Comparison of ENCODE assay signal across 31 cellular contexts in the genomic region with DNA sequence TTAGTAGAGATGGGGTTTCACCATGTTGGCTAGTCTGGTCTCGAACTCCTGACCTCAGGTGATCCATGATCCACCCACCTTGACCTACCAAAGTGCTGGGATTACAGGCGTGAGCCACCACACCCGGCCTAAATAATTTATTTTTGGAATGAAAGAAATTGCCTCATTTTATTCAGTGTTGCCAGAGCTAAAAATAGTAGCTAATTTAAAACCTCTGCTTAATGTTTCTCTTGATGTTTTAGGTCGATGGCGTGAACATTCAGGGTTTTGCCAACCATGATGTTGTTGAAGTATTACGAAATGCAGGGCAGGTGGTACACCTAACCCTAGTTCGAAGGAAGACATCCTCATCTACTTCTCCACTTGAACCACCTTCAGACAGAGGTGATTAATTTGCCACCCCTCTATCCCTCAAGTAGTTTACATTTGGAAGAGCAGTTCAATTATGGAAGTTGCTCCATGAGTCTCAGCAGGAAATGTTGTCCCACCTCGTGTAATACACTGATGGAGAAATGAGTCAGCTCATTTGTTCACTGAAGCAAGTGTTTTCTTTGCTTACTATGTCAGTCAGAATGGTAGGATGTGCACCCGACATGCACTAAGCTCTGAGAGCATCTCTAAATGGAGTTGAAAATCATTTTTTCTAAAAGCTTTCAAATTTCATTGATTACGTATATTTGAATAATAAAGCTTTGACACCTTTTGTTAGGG. TPM values are rescaled to one million over a fixed set of nuclear protein-coding genes. Genes with fewer than 3 reads are reported as not detected.
A peak's percentile ranks its signal among the peaks of the same experiment; 100 is the strongest.
DNase-seq lines count a peak whose midpoint lies in the region; ATAC-seq, FAIRE-seq and TF ChIP-seq lines count a peak whose summit lies in the region.
"Had no signal": no experiment of that assay in that cellular context is flagged by ENCODE, and none has a peak within 500 bp of the region (broad histone marks: within the 10 kb centered on the region; RNA-seq: fewer than 3 reads in every experiment).

No MANE protein-coding gene starts in this region.

- H2AFZ ChIP-seq in HepG2 (ENCODE audit: low read length): no peak overlapping the region

- BruUV-seq in HepG2 (replicated peaks; lab: Mats Ljungman, UMichigan): no TSS peak

- peaks cover 5 to 16% of the 10 kb centered on the region in 2 experiments; a peak in 3 of 5 replicates for H3K36me3 ChIP-seq in HepG2 (replicated peaks in 1 of 2; ENCODE audit: control insufficient read depth in 1 of 2, insufficient read depth in 2 of 2, low read length in 2 of 2)
- H3K36me3 ChIP-seq in right lobe of liver: peaks cover 0 to 46% (median 4%) of the 10 kb centered on the region in 4 donors
- no peaks in the 10 kb centered on the region for H3K36me3 ChIP-seq in ovary
- H3K36me3 ChIP-seq: BE2C, colonic mucosa, SJSA1 had no signal

- H3K4me3 ChIP-seq in HepG2 (replicated peaks in 1 of 3; ENCODE audit: insufficient read depth in 1 of 3, low read depth in 2 of 3, low read length in 3 of 3) (no peak overlapping the region), right lobe of liver (no peak overlapping the region), epithelial cell of proximal tubule (ENCODE audit: low read depth, low read length) (no peak overlapping the region), ovary (no peak overlapping the region)
- H3K4me3 ChIP-seq: colonic mucosa, HAP-1, SJSA1, smooth muscle cell, upper lobe of right lung had no signal

- no peak overlapping the region for H3K4me2 ChIP-seq in HepG2 (ENCODE audit: low read depth, low read length)
- H3K4me2 ChIP-seq: smooth muscle cell had no signal

- H4K20me1 ChIP-seq in HepG2 (ENCODE audit: insufficient read depth, low read length): no peaks in the 10 kb centered on the region

- ATAC-seq in HepG2 (no peak), right lobe of liver (no peak), WTC11 (no peak), HG03159 (IDR thresholded peaks at IDR 0.05; ENCODE audit: unreplicated experiment) (no peak)
- ATAC-seq: activated naive CD8-positive, alpha-beta T cell treated with anti-CD3 and anti-CD28 coated beads, Interleukin-2, amount 50 U/mL, for 24 hours; left cardiac atrium; Panc1; upper lobe of right lung had no signal

- H3K9ac ChIP-seq in HepG2 (ENCODE audit: insufficient read depth, low read depth, low read length): no peak overlapping the region

- H3K4me1 ChIP-seq in HepG2 (ENCODE audit: insufficient read depth, low read length) (no peaks in the 10 kb centered on the region), right lobe of liver (no peaks in the 10 kb centered on the region), ovary (ENCODE audit: insufficient read depth) (no peaks in the 10 kb centered on the region)
- H3K4me1 ChIP-seq: BE2C, colonic mucosa, HAP-1, SJSA1, upper lobe of right lung had no signal

- no peaks in the 10 kb centered on the region for H3K27me3 Mint-ChIP-seq in WTC11 (ENCODE audit: low read depth)
- H3K27me3 Mint-ChIP-seq: activated naive CD8-positive, alpha-beta T cell treated with anti-CD3 and anti-CD28 coated beads, Interleukin-2, amount 50 U/mL, for 24 hours; activated T-cell treated with anti-CD3 and anti-CD28 coated beads, Interleukin-2, amount 50 U/mL, for 24 hours; memory B cell had no signal

- TF ChIP-seq POLR2A in HepG2 (IDR thresholded peaks at IDR 0.05; ENCODE audit: insufficient read depth in 1 of 2, low read depth in 2 of 2, low read length in 2 of 2) (no peak), right lobe of liver (IDR thresholded peaks at IDR 0.05) (no peak), ovary (IDR thresholded peaks at IDR 0.05) (no peak)

- no peaks in the 10 kb centered on the region for H3K27me3 ChIP-seq in HepG2 (ENCODE audit: control insufficient read depth in 1 of 2, insufficient read depth in 2 of 2, low read length in 2 of 2)
- no peaks in the 10 kb centered on the region for H3K27me3 ChIP-seq in right lobe of liver
- H3K27me3 ChIP-seq in ovary: no peaks in the 10 kb centered on the region
- H3K27me3 ChIP-seq: BE2C, colonic mucosa, SJSA1, upper lobe of right lung had no signal

- H3K4me3 Mint-ChIP-seq in WTC11: no peak overlapping the region
- H3K4me3 Mint-ChIP-seq: activated naive CD8-positive, alpha-beta T cell treated with anti-CD3 and anti-CD28 coated beads, Interleukin-2, amount 50 U/mL, for 24 hours; activated T-cell treated with anti-CD3 and anti-CD28 coated beads, Interleukin-2, amount 50 U/mL, for 24 hours; memory B cell had no signal

- H3K27ac ChIP-seq in HepG2 (ENCODE audit: extremely low read length, insufficient read depth, low read length): no peak overlapping the region
- H3K27ac ChIP-seq in right lobe of liver: no peak overlapping the region
- no peak overlapping the region for H3K27ac ChIP-seq in ovary
- H3K27ac ChIP-seq: colonic mucosa, SJSA1, upper lobe of right lung had no signal

- TF ChIP-seq RAD21 in HepG2 (CRISPR knock-in tag; IDR thresholded peaks at IDR 0.05): no peak

- H3K4me1 Mint-ChIP-seq in WTC11: no peaks in the 10 kb centered on the region

- H3K9me3 ChIP-seq in HepG2 (ENCODE audit: low read length) (no peaks in the 10 kb centered on the region), right lobe of liver (no peaks in the 10 kb centered on the region), ovary (no peaks in the 10 kb centered on the region)
- H3K9me3 ChIP-seq: BE2C, colonic mucosa, HAP-1, SJSA1, upper lobe of right lung had no signal

- no peak for TF ChIP-seq CTCF in HepG2 (CRISPR knock-in tag; IDR thresholded peaks at IDR 0.05)
- no peak for TF ChIP-seq CTCF in right lobe of liver (IDR thresholded peaks at IDR 0.05)
- TF ChIP-seq CTCF in WTC11 (IDR thresholded peaks at IDR 0.05): no peak
- TF ChIP-seq CTCF in epithelial cell of proximal tubule (conservative IDR thresholded peaks at IDR 0.05; ENCODE audit: low read depth, low read length): no peak
- TF ChIP-seq CTCF in ovary (IDR thresholded peaks at IDR 0.05): no peak

- in situ Hi-C loops in HepG2 (cut with HindIII; ENCODE audit: extremely low pct_ligation_motif_present, low pct_unique_long_range_greater_than_20kb): no loop called here

- TF ChIP-seq EP300 in HepG2 (IDR thresholded peaks at IDR 0.05; ENCODE audit: low read depth in 2 of 2, low read length in 2 of 2): no peak
- TF ChIP-seq EP300 in HepG2 (CRISPR knock-in tag; IDR thresholded peaks at IDR 0.05; ENCODE audit: borderline replicate concordance): no peak
- no peak for TF ChIP-seq EP300 in ovary (IDR thresholded peaks at IDR 0.05)

- no peak for FAIRE-seq in HepG2 (lab: Jason Lieb, UNC)
- FAIRE-seq: A204.1, GM12891, TTC549 had no signal

- H3K79me2 ChIP-seq in HepG2 (ENCODE audit: insufficient read depth, low read length): no peaks in the 10 kb centered on the region

- H3K27ac Mint-ChIP-seq in WTC11: peak overlapping the region; percentile 3; the same call in 1 of the 2 replicates
- H3K27ac Mint-ChIP-seq: activated naive CD8-positive, alpha-beta T cell treated with anti-CD3 and anti-CD28 coated beads, Interleukin-2, amount 50 U/mL, for 24 hours; activated T-cell treated with anti-CD3 and anti-CD28 coated beads, Interleukin-2, amount 50 U/mL, for 24 hours; memory B cell had no signal

- CTCF ChIA-PET in HepG2 (lab: Yijun Ruan, JAX; ENCODE audit: low intra/inter-chr PET ratio, low total read pairs): no interaction called here
- CTCF ChIA-PET in WTC11 (lab: Charles Lee): no interaction called here

- peaks cover 64% of the 10 kb centered on the region for H3K36me3 Mint-ChIP-seq in WTC11

- POLR2A ChIA-PET in HepG2 (lab: Yijun Ruan, JAX): no interaction called here
- POLR2A ChIA-PET in WTC11 (lab: Charles Lee): no interaction called here

- WGBS in HepG2 (ENCODE audit: low lambda C conversion rate): 95% methylated on average over 10 of the region's 10 CpGs
- 77% methylated on average over 9 of the region's 10 CpGs for WGBS in right lobe of liver (ENCODE audit: insufficient coverage, low coverage, low lambda C conversion rate, missing lambda C conversion rate)
- WGBS in ovary, 3 donors: 85 to 93% (median 88%) methylated on average over 10 of the region's 10 CpGs

- no peaks in the 10 kb centered on the region for H3K9me3 Mint-ChIP-seq in WTC11
- H3K9me3 Mint-ChIP-seq: activated naive CD8-positive, alpha-beta T cell treated with anti-CD3 and anti-CD28 coated beads, Interleukin-2, amount 50 U/mL, for 24 hours; activated T-cell treated with anti-CD3 and anti-CD28 coated beads, Interleukin-2, amount 50 U/mL, for 24 hours; memory B cell had no signal

- intact Hi-C loops in HepG2 (cut with micrococcal nuclease; ENCODE audit: unreplicated experiment) (no loop called here), right lobe of liver (cut with DNase I) (no loop called here), ovary (cut with DNase I) (no loop called here)

- DNase-seq in HepG2 (ENCODE audit: low spot score) (no peak), right lobe of liver (no peak), WTC11 (ENCODE audit: low spot score) (no peak), epithelial cell of proximal tubule (ENCODE audit: low read depth) (peak; percentile 35), NCI-H1694 (lab: John Stamatoyannopoulos, UW) (no peak), NCI-H2227 (lab: John Stamatoyannopoulos, UW; ENCODE audit: unreplicated experiment) (no peak), ovary (no peak)
- DNase-seq: activated CD4-positive, alpha-beta T cell treated with anti-CD3 and anti-CD28 coated beads for 4 hours; activated CD8-positive, alpha-beta memory T cell treated with anti-CD3 and anti-CD28 coated beads for 24 hours; activated gamma-delta T cell treated with Interleukin-2 at 50 U/mL for 16 hours; activated naive CD8-positive, alpha-beta T cell treated with anti-CD3 and anti-CD28 coated beads, Interleukin-2, amount 50 U/mL, for 24 hours; activated T-cell treated with anti-CD3 and anti-CD28 coated beads, Interleukin-2, amount 50 U/mL, for 24 hours; BE2C; colonic mucosa; left cardiac atrium; NCI-H146; NCI-H524 treated with DMSO at 0.1 percent for 48 hours; NK-92 treated with Interleukin-12 subunit alpha and Interleukin-12 subunit beta, amount 100 ng/mL, for 24 hours; stimulated activated CD4-positive, alpha-beta T cell treated with anti-CD3 and anti-CD28 coated beads, Interleukin-2, amount 100 ng/mL, for 24 hours; substantia nigra; T-helper 1 cell; upper lobe of right lung had no signal

RNA-seq across cellular contexts. Expression of gene PATJ, which starts 54.9 kb away (rescaled TPM):
- total RNA-seq in HepG2 (2016; rRNA removed; fragmentation: Illumina TruSeq; extraction: Trizol): 16.8 and 18.0 TPM in 2 replicates
- total RNA-seq in HepG2 (2016; cell fraction: cytosol; rRNA removed; fragmentation: Illumina TruSeq; extraction: Trizol; ENCODE audit: low read depth): 4.5 and 6.0 TPM in 2 replicates
- total RNA-seq in HepG2 (2016; cell fraction: insoluble cytoplasmic fraction; rRNA removed; fragmentation: Illumina TruSeq; extraction: Trizol): 14.4 and 17.4 TPM in 2 replicates
- 8.1 and 8.2 TPM in 2 replicates for total RNA-seq in HepG2 (2016; cell fraction: membrane; rRNA removed; fragmentation: Illumina TruSeq; extraction: Trizol)
- 34.5 and 41.0 TPM in 2 replicates for total RNA-seq in HepG2 (2016; cell fraction: nucleus; rRNA removed; fragmentation: Illumina TruSeq; extraction: Trizol)
- polyA plus RNA-seq in HepG2 (2011; rRNA removed): 6.2 and 6.4 TPM in 2 replicates
- 2.5 and 3.6 TPM in 2 replicates for polyA plus RNA-seq in HepG2 (2011; cell fraction: cytosol; rRNA removed)
- 5.8 and 9.0 TPM in 2 replicates for polyA plus RNA-seq in HepG2 (2011; cell fraction: nucleus; rRNA removed)
- polyA plus RNA-seq in HepG2 (2012): 9.2 and 10.9 TPM in 2 replicates
- polyA plus RNA-seq in HepG2 (2016; cell fraction: cytosol; fragmentation: Illumina TruSeq; extraction: Trizol; ENCODE audit: low read depth): 0.66 and 1.0 TPM in 2 replicates
- polyA plus RNA-seq in HepG2 (2016; cell fraction: insoluble cytoplasmic fraction; fragmentation: Illumina TruSeq; extraction: Trizol; ENCODE audit: low read depth): 5.1 and 6.6 TPM in 2 replicates
- polyA plus RNA-seq in HepG2 (2016; cell fraction: membrane; fragmentation: Illumina TruSeq; extraction: Trizol; ENCODE audit: low read depth): 0.99 and 1.1 TPM in 2 replicates
- polyA plus RNA-seq in HepG2 (2016; cell fraction: nucleus; fragmentation: Illumina TruSeq; extraction: Trizol; ENCODE audit: insufficient read depth, low read depth): 10.4 and 13.2 TPM in 2 replicates
- polyA minus RNA-seq in HepG2 (2011; rRNA and poly(A)+ RNA removed; ENCODE audit: low replicate concordance): 17.4 and 19.3 TPM in 2 replicates
- 11.3 and 16.1 TPM in 2 replicates for polyA minus RNA-seq in HepG2 (2011; cell fraction: cytosol; rRNA and poly(A)+ RNA removed)
- 97.9 and 115 TPM in 2 replicates for polyA minus RNA-seq in HepG2 (2011; cell fraction: nucleus; rRNA and poly(A)+ RNA removed)
- total RNA-seq in right lobe of liver: 10 to 100 TPM; 19.0 to 49.0 (median 26.7) TPM
- 52.4 to 57.9 TPM (median 56.8 TPM) in 3 replicates for total RNA-seq in WTC11 (2021)
- 13.9 and 42.1 TPM in 2 replicates for total RNA-seq in epithelial cell of proximal tubule
- total RNA-seq in ovary: 10 to 100 TPM; 18.2 to 60.1 (median 26.8) TPM
- 1 to 10 TPM; 7.6 to 8.6 TPM for polyA plus RNA-seq in ovary
